4 cellular contexts compared by ENCODE assay signal in genomic region chr7:5179756-5180155, GRCh38.
"Had no signal": no experiment of that assay in that cellular context is flagged by ENCODE, and none has a peak within 500 bp of the region (broad histone marks: within the 10 kb centered on the region; RNA-seq: fewer than 3 reads in every experiment).

No MANE protein-coding gene starts in this region.

- DNase-seq: H9, HCEC 1CT, KBM-7 had no signal

- H3K4me3 ChIP-seq: GM23338 had no signal

- ATAC-seq: GM23338 had no signal
